In the genomic region with DNA sequence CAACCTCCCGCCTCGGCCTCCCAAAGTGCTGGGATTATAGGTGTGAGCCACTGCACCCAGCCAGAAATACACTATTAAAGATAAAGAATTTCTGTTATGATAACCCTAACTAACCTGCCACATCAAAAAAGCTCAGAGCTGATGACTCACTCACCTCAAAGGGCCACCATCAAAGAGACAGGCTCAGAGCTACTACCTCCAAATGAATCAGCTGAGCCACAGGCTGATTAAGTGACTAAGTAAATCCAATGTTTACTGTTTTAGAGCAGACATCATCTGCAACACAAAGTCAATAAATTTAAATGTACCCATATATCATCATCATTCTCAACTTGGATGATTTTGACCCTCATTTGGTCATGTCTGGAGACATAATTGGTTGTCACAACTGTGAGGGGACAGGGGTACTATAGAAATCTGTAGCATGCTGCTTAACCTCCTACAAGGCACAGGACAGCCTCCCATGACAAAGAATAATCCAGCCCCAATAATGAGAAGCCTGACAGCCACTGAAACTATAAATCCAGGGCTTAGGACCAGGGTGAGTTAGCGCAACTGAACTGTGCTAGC, we compare ENCODE assay signal across 8 cellular contexts.
DNase-seq lines count a peak whose midpoint lies in the region; ATAC-seq and TF ChIP-seq lines count a peak whose summit lies in the region.

No MANE protein-coding gene starts in this region.

- no peaks in the 10 kb centered on the region for H3K9me3 Mint-ChIP-seq in WTC11

- H3K36me3 Mint-ChIP-seq in WTC11, result no peaks in the 10 kb centered on the region

- H3K4me1 ChIP-seq in HEK293 (ENCODE audit: control insufficient read depth, insufficient read depth, low read length) (peaks cover 13% of the 10 kb centered on the region), psoas muscle (no peaks in the 10 kb centered on the region)

- peaks cover 32% of the 10 kb centered on the region for H3K4me1 Mint-ChIP-seq in WTC11

- TF ChIP-seq CTCF in HEK293 (tag by site-specific recombination; IDR thresholded peaks at IDR 0.05) (no peak), WTC11 (IDR thresholded peaks at IDR 0.05) (no peak), psoas muscle (IDR thresholded peaks at IDR 0.05) (no peak), omental fat pad (IDR thresholded peaks at IDR 0.05) (no peak)

- H3K27me3 Mint-ChIP-seq in WTC11 (ENCODE audit: low read depth), result no peaks in the 10 kb centered on the region

- 92 to 99% (median 98%) methylated on average over 3 of the region's 3 CpGs for WGBS in psoas muscle, 3 donors

- H3K36me3 ChIP-seq in HEK293 (ENCODE audit: control insufficient read depth in 2 of 2, insufficient read depth in 1 of 2, low read length in 2 of 2) (peaks cover 0 to 15% of the 10 kb centered on the region in 2 experiments; a peak in 2 of 3 replicates), psoas muscle (ENCODE audit: insufficient read depth in 1 of 2, low read depth in 1 of 2) (peaks cover 0 to 4% of the 10 kb centered on the region in 2 donors)

- POLR2A ChIA-PET in HEK293 (lab: Yijun Ruan, JAX) (interaction anchor here (0.7 kb wide), 3 partner anchors 296 to 639 kb away, joined by 3 to 4 read pairs (median 3); partner anchors contain the start of gene KCNG1), WTC11 (lab: Charles Lee) (interaction anchor here (0.7 kb wide), 1 partner anchor 97 kb away, joined by 5 read pairs; no protein-coding TSS in a partner anchor)

- H3K9me3 ChIP-seq in HEK293 (ENCODE audit: control insufficient read depth, insufficient read depth, low read depth, low read length), result no peaks in the 10 kb centered on the region
- no peaks in the 10 kb centered on the region for H3K9me3 ChIP-seq in psoas muscle

- no peak overlapping the region for H3K4me3 Mint-ChIP-seq in WTC11

- H3K27me3 ChIP-seq in psoas muscle (ENCODE audit: insufficient read depth in 3 of 3, low read length in 2 of 3), result no peaks in the 10 kb centered on the region

- DNase-seq in WTC11 (ENCODE audit: low spot score) (no peak), epithelial cell of prostate (ENCODE audit: low read depth, low spot score) (peak; percentile 76), NCI-H510A (lab: John Stamatoyannopoulos, UW) (no peak), psoas muscle (no peak), omental fat pad (ENCODE audit: low spot score) (no peak)
- peak; percentile 14 for DNase-seq in stimulated activated CD8-positive, alpha-beta memory T cell treated with anti-CD3 and anti-CD28 coated beads, Interleukin-12 subunit alpha, Interleukin-12 subunit beta, amount 100 ng/mL, for 24 hours (ENCODE audit: extremely low read depth)

- H3K4me3 ChIP-seq in HEK293 (ENCODE audit: low read depth, low read length), result no peak overlapping the region
- H3K4me3 ChIP-seq in psoas muscle, result no peak overlapping the region

- intact Hi-C loops in psoas muscle (cut with DNase I), result no loop called here

- ATAC-seq in WTC11, result no peak
- no peak for ATAC-seq in HG03039 (IDR thresholded peaks at IDR 0.05; ENCODE audit: unreplicated experiment)
- no peak for ATAC-seq in psoas muscle
- ATAC-seq in omental fat pad (ENCODE audit: low FRiP score), result no peak

- H3K27ac ChIP-seq in HEK293 (ENCODE audit: extremely low read depth, low read depth, low read length) (0 out of 2 replicates have a peak overlapping the region, but pooled peaks have one; percentile 10), epithelial cell of prostate (peak overlapping the region; percentile 29), psoas muscle (no peak overlapping the region)

- CTCF ChIA-PET in HEK293 (lab: Yijun Ruan, JAX), result interaction anchor here (0.6 to 1.3 kb wide), 2 partner anchors 9 to 155 kb away, joined by 3 read pairs; no protein-coding TSS in a partner anchor
- CTCF ChIA-PET in WTC11 (lab: Charles Lee), result interaction anchor here (0.6 to 1.2 kb wide), 4 partner anchors 12 to 694 kb away, joined by 3 to 5 read pairs (median 4); no protein-coding TSS in a partner anchor

- H3K27ac Mint-ChIP-seq in WTC11, result peak overlapping the region; percentile 64; the same call in 1 of the 2 replicates

TF ChIP-seq in HEK293, 187 proteins besides CTCF, POLR2A, EP300 and RAD21 (continues in another document):
- TF ChIP-seq ZNF239 (tag by site-specific recombination; IDR thresholded peaks at IDR 0.05) (no peak), ZNF148 (tag by site-specific recombination; IDR thresholded peaks at IDR 0.05; ENCODE audit: borderline replicate concordance) (peak; percentile 24; the same call in 1 of the 2 replicates), GLIS2 (tag by site-specific recombination; IDR thresholded peaks at IDR 0.05) (0 out of 2 replicates have a peak, but pooled peaks have one; percentile 17), ZNF621 (tag by site-specific recombination; IDR thresholded peaks at IDR 0.05) (no peak), ZNF138 (tag by site-specific recombination; IDR thresholded peaks at IDR 0.05; ENCODE audit: borderline replicate concordance) (no peak)
- TF ChIP-seq, protein P1, sequence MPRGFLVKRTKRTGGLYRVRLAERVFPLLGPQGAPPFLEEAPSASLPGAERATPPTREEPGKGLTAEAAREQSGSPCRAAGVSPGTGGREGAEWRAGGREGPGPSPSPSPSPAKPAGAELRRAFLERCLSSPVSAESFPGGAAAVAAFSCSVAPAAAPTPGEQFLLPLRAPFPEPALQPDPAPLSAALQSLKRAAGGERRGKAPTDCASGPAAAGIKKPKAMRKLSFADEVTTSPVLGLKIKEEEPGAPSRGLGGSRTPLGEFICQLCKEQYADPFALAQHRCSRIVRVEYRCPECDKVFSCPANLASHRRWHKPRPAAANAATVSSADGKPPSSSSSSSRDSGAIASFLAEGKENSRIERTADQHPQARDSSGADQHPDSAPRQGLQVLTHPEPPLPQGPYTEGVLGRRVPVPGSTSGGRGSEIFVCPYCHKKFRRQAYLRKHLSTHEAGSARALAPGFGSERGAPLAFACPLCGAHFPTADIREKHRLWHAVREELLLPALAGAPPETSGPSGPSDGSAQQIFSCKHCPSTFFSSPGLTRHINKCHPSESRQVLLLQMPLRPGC (tag by site-specific recombination; IDR thresholded peaks at IDR 0.05), result 0 out of 2 replicates have a peak, but pooled peaks have one; percentile 27

TF ChIP-seq in WTC11, 78 proteins besides CTCF, POLR2A, EP300 and RAD21 (continues in another document):
- TF ChIP-seq SOX15 (CRISPR knock-in tag; IDR thresholded peaks at IDR 0.05), result no peak
- TF ChIP-seq CBFB (CRISPR knock-in tag; IDR thresholded peaks at IDR 0.05; ENCODE audit: low read depth), result no peak
- no peak for TF ChIP-seq ZSCAN18 (CRISPR knock-in tag; IDR thresholded peaks at IDR 0.05)
- TF ChIP-seq, protein P2, sequence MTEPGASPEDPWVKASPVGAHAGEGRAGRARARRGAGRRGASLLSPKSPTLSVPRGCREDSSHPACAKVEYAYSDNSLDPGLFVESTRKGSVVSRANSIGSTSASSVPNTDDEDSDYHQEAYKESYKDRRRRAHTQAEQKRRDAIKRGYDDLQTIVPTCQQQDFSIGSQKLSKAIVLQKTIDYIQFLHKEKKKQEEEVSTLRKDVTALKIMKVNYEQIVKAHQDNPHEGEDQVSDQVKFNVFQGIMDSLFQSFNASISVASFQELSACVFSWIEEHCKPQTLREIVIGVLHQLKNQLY (CRISPR knock-in tag; IDR thresholded peaks at IDR 0.05), result no peak
- TF ChIP-seq, protein P3, sequence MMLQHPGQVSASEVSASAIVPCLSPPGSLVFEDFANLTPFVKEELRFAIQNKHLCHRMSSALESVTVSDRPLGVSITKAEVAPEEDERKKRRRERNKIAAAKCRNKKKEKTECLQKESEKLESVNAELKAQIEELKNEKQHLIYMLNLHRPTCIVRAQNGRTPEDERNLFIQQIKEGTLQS (CRISPR knock-in tag; conservative IDR thresholded peaks at IDR 0.05), result no peak
- TF ChIP-seq, protein P4, sequence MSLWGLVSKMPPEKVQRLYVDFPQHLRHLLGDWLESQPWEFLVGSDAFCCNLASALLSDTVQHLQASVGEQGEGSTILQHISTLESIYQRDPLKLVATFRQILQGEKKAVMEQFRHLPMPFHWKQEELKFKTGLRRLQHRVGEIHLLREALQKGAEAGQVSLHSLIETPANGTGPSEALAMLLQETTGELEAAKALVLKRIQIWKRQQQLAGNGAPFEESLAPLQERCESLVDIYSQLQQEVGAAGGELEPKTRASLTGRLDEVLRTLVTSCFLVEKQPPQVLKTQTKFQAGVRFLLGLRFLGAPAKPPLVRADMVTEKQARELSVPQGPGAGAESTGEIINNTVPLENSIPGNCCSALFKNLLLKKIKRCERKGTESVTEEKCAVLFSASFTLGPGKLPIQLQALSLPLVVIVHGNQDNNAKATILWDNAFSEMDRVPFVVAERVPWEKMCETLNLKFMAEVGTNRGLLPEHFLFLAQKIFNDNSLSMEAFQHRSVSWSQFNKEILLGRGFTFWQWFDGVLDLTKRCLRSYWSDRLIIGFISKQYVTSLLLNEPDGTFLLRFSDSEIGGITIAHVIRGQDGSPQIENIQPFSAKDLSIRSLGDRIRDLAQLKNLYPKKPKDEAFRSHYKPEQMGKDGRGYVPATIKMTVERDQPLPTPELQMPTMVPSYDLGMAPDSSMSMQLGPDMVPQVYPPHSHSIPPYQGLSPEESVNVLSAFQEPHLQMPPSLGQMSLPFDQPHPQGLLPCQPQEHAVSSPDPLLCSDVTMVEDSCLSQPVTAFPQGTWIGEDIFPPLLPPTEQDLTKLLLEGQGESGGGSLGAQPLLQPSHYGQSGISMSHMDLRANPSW (CRISPR knock-in tag; conservative IDR thresholded peaks at IDR 0.05; ENCODE audit: low read depth), result no peak

Comparison
In these comparisons a context has a peak if more than half of its experiments do, and no peak if none do; other contexts are left out.
1. DNase-seq: peak in epithelial cell of prostate (single experiment) and stimulated activated CD8-positive, alpha-beta memory T cell treated with anti-CD3 and anti-CD28 coated beads, Interleukin-12 subunit alpha, Interleukin-12 subunit beta, amount 100 ng/mL, for 24 hours (single experiment); none in WTC11 (single experiment), NCI-H510A (single experiment), psoas muscle (0 of 2) and omental fat pad (single experiment).
2. Of the 8 proteins assayed by ChIP-seq in both HEK293 and WTC11: peak only in HEK293: ZBTB21; only in WTC11: none; in both: none; in neither: 7.